8 cellular contexts compared by ENCODE assay signal in genomic region chr7:139339698-139340036, GRCh38. TPM values are rescaled to one million over a fixed set of nuclear protein-coding genes. Genes with fewer than 3 reads are reported as not detected.
DNase-seq lines count a peak whose midpoint lies in the region; ATAC-seq and TF ChIP-seq lines count a peak whose summit lies in the region.

No MANE protein-coding gene starts in this region.

- H3K4me3 ChIP-seq in kidney epithelial cell (ENCODE audit: low read depth, low read length) = peak overlapping the region; percentile 66

- H3K36me3 Mint-ChIP-seq in T-helper 2 cell treated with Interferon-gamma antibody and Interleukin-4, amounts not matched to agents 5 μg/mL and 100 μg/mL, for 36 hours (ENCODE audit: low read depth) = peaks cover 8% of the 10 kb centered on the region
- H3K36me3 Mint-ChIP-seq in activated naive CD8-positive, alpha-beta T cell treated with anti-CD3 and anti-CD28 coated beads, Interleukin-2, amount 50 U/mL, for 24 hours (ENCODE audit: low read depth) = peaks cover 15% of the 10 kb centered on the region

- H3K4me3 Mint-ChIP-seq in T-helper 2 cell treated with Interferon-gamma antibody and Interleukin-4, amounts not matched to agents 5 μg/mL and 100 μg/mL, for 36 hours = peak overlapping the region; percentile 95
- peak overlapping the region; percentile 91 for H3K4me3 Mint-ChIP-seq in activated naive CD8-positive, alpha-beta T cell treated with anti-CD3 and anti-CD28 coated beads, Interleukin-2, amount 50 U/mL, for 24 hours

- H3K27ac Mint-ChIP-seq in T-helper 2 cell treated with Interferon-gamma antibody and Interleukin-4, amounts not matched to agents 5 μg/mL and 100 μg/mL, for 36 hours = peak overlapping the region; percentile 97
- peak overlapping the region; percentile 99 for H3K27ac Mint-ChIP-seq in activated naive CD8-positive, alpha-beta T cell treated with anti-CD3 and anti-CD28 coated beads, Interleukin-2, amount 50 U/mL, for 24 hours

- DNase-seq in T-helper 2 cell treated with Interferon-gamma antibody and Interleukin-4, amounts not matched to agents 5 μg/mL and 100 μg/mL, for 36 hours (ENCODE audit: low spot score) = no peak
- DNase-seq in T-helper 2 cell (no peak), kidney epithelial cell (ENCODE audit: low read depth) (no peak), substantia nigra (lab: John Stamatoyannopoulos, UW) (no peak), NCI-H1092 treated with DMSO at 0.1 percent for 48 hours (lab: John Stamatoyannopoulos, UW) (no peak), T-helper 9 cell (no peak)
- no peak for DNase-seq in activated naive CD8-positive, alpha-beta T cell treated with anti-CD3 and anti-CD28 coated beads, Interleukin-2, amount 50 U/mL, for 24 hours
- DNase-seq in stimulated activated CD4-positive, alpha-beta T cell treated with anti-CD3 and anti-CD28 coated beads, Interleukin-15, amount 100 ng/mL, for 24 hours = no peak

- no peaks in the 10 kb centered on the region for H3K27me3 ChIP-seq in kidney epithelial cell (ENCODE audit: control insufficient read depth, insufficient read depth, low read length)

- peaks cover 6% of the 10 kb centered on the region for H3K9me3 Mint-ChIP-seq in T-helper 2 cell treated with Interferon-gamma antibody and Interleukin-4, amounts not matched to agents 5 μg/mL and 100 μg/mL, for 36 hours
- peaks cover 13% of the 10 kb centered on the region for H3K9me3 Mint-ChIP-seq in activated naive CD8-positive, alpha-beta T cell treated with anti-CD3 and anti-CD28 coated beads, Interleukin-2, amount 50 U/mL, for 24 hours

- ATAC-seq in activated naive CD8-positive, alpha-beta T cell treated with anti-CD3 and anti-CD28 coated beads, Interleukin-2, amount 50 U/mL, for 24 hours = no peak

- H3K36me3 ChIP-seq in kidney epithelial cell (ENCODE audit: control insufficient read depth, insufficient read depth, low read length) = no peaks in the 10 kb centered on the region

- peaks cover 16% of the 10 kb centered on the region for H3K4me1 Mint-ChIP-seq in T-helper 2 cell treated with Interferon-gamma antibody and Interleukin-4, amounts not matched to agents 5 μg/mL and 100 μg/mL, for 36 hours (ENCODE audit: low read depth)
- H3K4me1 Mint-ChIP-seq in activated naive CD8-positive, alpha-beta T cell treated with anti-CD3 and anti-CD28 coated beads, Interleukin-2, amount 50 U/mL, for 24 hours = peaks cover 37% of the 10 kb centered on the region

- H3K27ac ChIP-seq in substantia nigra (ENCODE audit: low read depth, low read length, poor library complexity, severe bottlenecking) = peak overlapping the region; percentile 100

- no peak for TF ChIP-seq CTCF in kidney epithelial cell (IDR thresholded peaks at IDR 0.05; ENCODE audit: insufficient read depth, low read length, poor library complexity, severe bottlenecking)

- H3K27me3 Mint-ChIP-seq in T-helper 2 cell treated with Interferon-gamma antibody and Interleukin-4, amounts not matched to agents 5 μg/mL and 100 μg/mL, for 36 hours (ENCODE audit: low read depth) = peaks cover 9% of the 10 kb centered on the region
- H3K27me3 Mint-ChIP-seq in activated naive CD8-positive, alpha-beta T cell treated with anti-CD3 and anti-CD28 coated beads, Interleukin-2, amount 50 U/mL, for 24 hours = peaks cover 7% of the 10 kb centered on the region

RNA-seq across cellular contexts. Expression of gene FMC1, which starts 1.5 kb away (rescaled TPM):
- total RNA-seq in kidney epithelial cell = 8.3 and 8.4 TPM in 2 replicates

RNA-seq across cellular contexts. Expression of gene LUC7L2, which starts 20.0 kb away (rescaled TPM):
- 49.3 and 56.0 TPM in 2 replicates for total RNA-seq in kidney epithelial cell
